In the genomic region with DNA sequence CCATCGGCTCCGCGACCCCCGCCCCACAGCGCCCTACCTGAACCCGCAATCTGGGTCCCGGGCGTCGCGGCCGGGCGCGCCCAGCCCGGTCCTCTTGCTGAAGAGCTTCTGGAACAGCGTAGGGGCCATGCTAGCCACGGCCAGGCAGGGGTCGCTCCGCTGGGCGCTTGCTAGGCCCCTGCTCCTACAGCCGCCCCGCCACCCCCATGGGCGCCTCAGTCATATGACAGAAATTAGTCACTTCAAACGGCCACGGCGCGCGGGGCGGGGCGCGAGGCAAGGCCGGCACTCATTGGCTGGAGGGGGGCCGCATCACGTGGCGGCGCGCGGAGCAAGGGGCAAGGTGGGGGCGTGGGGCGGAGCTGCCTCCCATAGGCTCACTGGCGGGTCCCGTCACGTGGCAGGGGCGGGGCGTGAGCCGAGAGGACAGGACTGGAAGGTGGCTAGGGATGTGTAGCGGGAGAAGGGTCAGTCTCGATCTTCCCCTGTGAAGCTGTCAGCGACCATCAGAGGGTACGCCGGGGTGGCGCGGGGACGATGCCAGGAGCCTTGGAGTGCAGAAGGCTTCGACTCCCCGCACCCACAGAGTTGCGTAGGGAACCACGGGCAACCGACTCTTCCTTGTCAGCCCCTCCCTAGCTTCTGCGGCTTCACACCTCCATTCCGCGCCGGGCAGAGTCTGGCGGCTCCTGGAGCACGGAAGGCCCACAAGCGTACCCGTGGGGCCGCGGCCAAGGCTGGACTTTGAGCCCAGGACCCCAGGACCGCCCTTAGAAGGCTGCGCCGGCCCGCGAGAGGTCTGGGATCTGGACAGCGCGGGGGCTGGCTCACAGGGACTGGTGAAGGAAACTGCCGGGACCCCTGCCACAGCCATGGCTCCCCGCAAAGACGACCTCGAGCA, we compare ENCODE assay signal across 8 cellular contexts. TPM values are rescaled to one million over a fixed set of nuclear protein-coding genes. Genes with fewer than 3 reads are reported as not detected.
DNase-seq lines count a peak whose midpoint lies in the region; FAIRE-seq and TF ChIP-seq lines count a peak whose summit lies in the region.

A gene (minus strand): TSS at position 225 of the 901 bp plus-strand sequence. CDS start 96 bp downstream, at position 129.

- peaks cover 38 to 40% of the 10 kb centered on the region in 2 experiments for H3K4me1 ChIP-seq in neutrophil (ENCODE audit: control insufficient read depth in 1 of 2, insufficient read depth in 1 of 2, low read depth in 1 of 2, low read length in 1 of 2)

- CTCF ChIA-PET in HEK293T (lab: Yijun Ruan, JAX), result interaction anchor here (1.1 kb wide), 1 partner anchor 213 kb away, joined by 4 read pairs; no protein-coding TSS in a partner anchor

- FAIRE-seq in frontal cortex (lab: Jason Lieb, UNC), result no peak

- POLR2A ChIA-PET in HEK293T (lab: Yijun Ruan, JAX), result interaction anchor here (0.6 to 2.7 kb wide), 10 partner anchors 9 to 299 kb away, joined by 3 to 17 read pairs (median 4); a partner anchor contains a TSS

- in situ Hi-C loops in SK-MEL-5 (cut with HindIII; ENCODE audit: low pct_unique_long_range_greater_than_20kb, low sequenced_read_pairs), result no loop called here

- no peaks in the 10 kb centered on the region for H3K9me3 ChIP-seq in neutrophil

- no peaks in the 10 kb centered on the region for H3K27me3 ChIP-seq in neutrophil

- peak within 1 kb of the TSS; percentile 95 for H3K27ac ChIP-seq in neutrophil
- H3K27ac ChIP-seq in substantia nigra (ENCODE audit: low read depth, low read length, poor library complexity, severe bottlenecking), result peak within 1 kb of the TSS; percentile 98

- H3K36me3 ChIP-seq in neutrophil, result no peaks in the 10 kb centered on the region

- DNase-seq in GF-D8 (lab: John Stamatoyannopoulos, UW), result peak; percentile 81
- DNase-seq in HEK293T (ENCODE audit: extremely low spot score), result peak; percentile 98
- peak; percentile 97 for DNase-seq in MV-4-11 (lab: John Stamatoyannopoulos, UW)
- DNase-seq in SK-MEL-5 (ENCODE audit: low read depth, low spot score), result peak; percentile 95
- peak; percentile 99 for DNase-seq in activated naive CD4-positive, alpha-beta T cell treated with Interleukin-2 at 50 U/mL for 16 hours
- peak; percentile 98 to 99 for DNase-seq in frontal cortex (ENCODE audit: low spot score in 2 of 2)
- DNase-seq in substantia nigra (lab: John Stamatoyannopoulos, UW), result peak; percentile 90 to 100 (median 99)

- H3K4me3 ChIP-seq in neutrophil (ENCODE audit: low read depth in 1 of 2, low read length in 1 of 2), result peak within 1 kb of the TSS; percentile 88 to 96

- TF ChIP-seq CTCF in neutrophil (IDR thresholded peaks at IDR 0.05), result no peak

TF ChIP-seq in HEK293T, 16 proteins besides CTCF, POLR2A, EP300 and RAD21:
- TF ChIP-seq, protein P1, sequence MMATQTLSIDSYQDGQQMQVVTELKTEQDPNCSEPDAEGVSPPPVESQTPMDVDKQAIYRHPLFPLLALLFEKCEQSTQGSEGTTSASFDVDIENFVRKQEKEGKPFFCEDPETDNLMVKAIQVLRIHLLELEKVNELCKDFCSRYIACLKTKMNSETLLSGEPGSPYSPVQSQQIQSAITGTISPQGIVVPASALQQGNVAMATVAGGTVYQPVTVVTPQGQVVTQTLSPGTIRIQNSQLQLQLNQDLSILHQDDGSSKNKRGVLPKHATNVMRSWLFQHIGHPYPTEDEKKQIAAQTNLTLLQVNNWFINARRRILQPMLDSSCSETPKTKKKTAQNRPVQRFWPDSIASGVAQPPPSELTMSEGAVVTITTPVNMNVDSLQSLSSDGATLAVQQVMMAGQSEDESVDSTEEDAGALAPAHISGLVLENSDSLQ (IDR thresholded peaks at IDR 0.05), result peak; percentile 50
- TF ChIP-seq ARNT (IDR thresholded peaks at IDR 0.05) (no peak), L3MBTL2 (conservative IDR thresholded peaks at IDR 0.05) (peak; percentile 96), FOXK2 (IDR thresholded peaks at IDR 0.05) (no peak)

RNA-seq across cellular contexts. Expression of the gene that starts here (rescaled TPM):
- total RNA-seq in SK-MEL-5 (2014; rRNA removed; shearing (Covaris generic)), result 36.2 and 39.4 TPM in 2 replicates
- polyA plus RNA-seq in SK-MEL-5 (2015; cell fraction: cytosol; rRNA removed), result 12.6 and 18.2 TPM in 2 replicates
- polyA plus RNA-seq in SK-MEL-5 (2015; cell fraction: nucleus; rRNA removed), result 50.5 and 53.3 TPM in 2 replicates
- 54.2 TPM for total RNA-seq in frontal cortex

Comparison
In these comparisons a context has a peak if more than half of its experiments do, and no peak if none do; other contexts are left out.
1. Peak in every context shown above with its lines: DNase-seq, H3K4me3 ChIP-seq and H3K27ac ChIP-seq.